Comparison of ENCODE assay signal across 20 cellular contexts in genomic region chr22:27846910-27847309, GRCh38.
"Had no signal": no experiment of that assay in that cellular context is flagged by ENCODE, and none has a peak within 500 bp of the region (broad histone marks: within the 10 kb centered on the region; RNA-seq: fewer than 3 reads in every experiment).

No MANE protein-coding gene starts in this region.

- H3K9me3 Mint-ChIP-seq: activated naive CD4-positive, alpha-beta T cell treated with anti-CD3 and anti-CD28 coated beads, Interleukin-2, amount 50 U/mL, for 24 hours; activated T-cell treated with anti-CD3 and anti-CD28 coated beads, Interleukin-2, amount 50 U/mL, for 4 hours; natural killer cell treated with Interleukin-12 subunit alpha and Interleukin-12 subunit beta and Interleukin-15 and Interleukin-18, amount 100 ng/mL, for 72 hours; stimulated activated naive CD8-positive, alpha-beta T cell treated with anti-CD3 and anti-CD28 coated beads, Interleukin-15, Interleukin-2, amounts not matched to agents 100 ng/mL and 50 ng/mL, for 24 hours had no signal

- H3K4me3 ChIP-seq: cardiac muscle cell, hepatocyte, lower lobe of right lung, prostate gland, suprapubic skin, transverse colon, vagina had no signal

- ATAC-seq: activated T-cell treated with anti-CD3 and anti-CD28 coated beads, Interleukin-2, amount 50 U/mL, for 4 hours; foreskin keratinocyte; natural killer cell treated with Interleukin-12 subunit alpha and Interleukin-12 subunit beta and Interleukin-15 and Interleukin-18, amount 100 ng/mL, for 72 hours; right cardiac atrium had no signal

- H3K36me3 ChIP-seq: prostate gland had no signal

- DNase-seq: activated CD4-positive, alpha-beta T cell treated with anti-CD3 and anti-CD28 coated beads for 1 hour; activated gamma-delta T cell; activated T-cell treated with anti-CD3 and anti-CD28 coated beads, Interleukin-2, amount 50 U/mL, for 4 hours; dermis blood vessel endothelial cell; effector memory CD4-positive, alpha-beta T cell; foreskin keratinocyte; lower lobe of right lung; right cardiac atrium; stimulated activated CD4-positive, alpha-beta T cell treated with anti-CD3 and anti-CD28 coated beads, Interleukin-2, amount 100 ng/mL, for 24 hours; SW 1271; T-helper 2 cell; transverse colon had no signal

- H3K27ac Mint-ChIP-seq: activated naive CD4-positive, alpha-beta T cell treated with anti-CD3 and anti-CD28 coated beads, Interleukin-2, amount 50 U/mL, for 24 hours; natural killer cell treated with Interleukin-12 subunit alpha and Interleukin-12 subunit beta and Interleukin-15 and Interleukin-18, amount 100 ng/mL, for 72 hours; stimulated activated naive CD8-positive, alpha-beta T cell treated with anti-CD3 and anti-CD28 coated beads, Interleukin-15, Interleukin-2, amounts not matched to agents 100 ng/mL and 50 ng/mL, for 24 hours had no signal

- H3K4me3 Mint-ChIP-seq: activated naive CD4-positive, alpha-beta T cell treated with anti-CD3 and anti-CD28 coated beads, Interleukin-2, amount 50 U/mL, for 24 hours; activated T-cell treated with anti-CD3 and anti-CD28 coated beads, Interleukin-2, amount 50 U/mL, for 4 hours; natural killer cell treated with Interleukin-12 subunit alpha and Interleukin-12 subunit beta and Interleukin-15 and Interleukin-18, amount 100 ng/mL, for 72 hours; stimulated activated naive CD8-positive, alpha-beta T cell treated with anti-CD3 and anti-CD28 coated beads, Interleukin-15, Interleukin-2, amounts not matched to agents 100 ng/mL and 50 ng/mL, for 24 hours had no signal

- H3K4me1 Mint-ChIP-seq: activated naive CD4-positive, alpha-beta T cell treated with anti-CD3 and anti-CD28 coated beads, Interleukin-2, amount 50 U/mL, for 24 hours had no signal

- H3K27me3 Mint-ChIP-seq: activated naive CD4-positive, alpha-beta T cell treated with anti-CD3 and anti-CD28 coated beads, Interleukin-2, amount 50 U/mL, for 24 hours; natural killer cell treated with Interleukin-12 subunit alpha and Interleukin-12 subunit beta and Interleukin-15 and Interleukin-18, amount 100 ng/mL, for 72 hours; stimulated activated naive CD8-positive, alpha-beta T cell treated with anti-CD3 and anti-CD28 coated beads, Interleukin-15, Interleukin-2, amounts not matched to agents 100 ng/mL and 50 ng/mL, for 24 hours had no signal

- H3K27me3 ChIP-seq: cardiac muscle cell, foreskin keratinocyte, hepatocyte, suprapubic skin, transverse colon, vagina had no signal
